ENCODE assay signal across 8 cellular contexts in the genomic region with DNA sequence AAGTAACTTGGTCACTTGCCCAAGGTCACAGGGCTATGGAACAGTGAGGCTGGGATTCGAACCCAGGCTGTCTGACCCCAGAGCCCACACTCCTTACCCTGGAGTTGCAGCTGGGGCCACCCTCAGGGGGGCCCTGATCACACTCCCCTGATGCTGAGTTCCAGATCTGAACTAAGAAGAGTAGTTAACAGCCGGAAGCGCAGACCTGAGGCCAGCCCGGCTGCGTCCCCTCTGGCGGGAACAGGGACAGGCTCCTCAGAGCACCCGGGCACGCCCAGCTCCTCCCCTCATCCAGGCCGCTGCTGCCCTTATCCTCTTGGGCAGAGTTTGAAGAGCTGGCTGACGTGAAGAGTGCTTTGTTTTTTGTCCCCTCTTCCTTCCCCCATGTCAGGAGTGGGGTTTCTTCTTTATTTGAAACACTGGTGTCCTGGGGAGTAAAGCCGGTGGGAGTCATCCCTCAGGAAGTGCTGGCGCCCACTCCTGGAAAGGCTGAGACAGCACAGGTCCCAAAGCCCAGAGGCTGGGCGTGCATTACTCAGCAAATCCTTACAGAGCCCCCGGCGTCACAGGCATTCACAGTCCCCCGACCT. TPM values are rescaled to one million over a fixed set of nuclear protein-coding genes. Genes with fewer than 3 reads are reported as not detected.
DNase-seq lines count a peak whose midpoint lies in the region; ATAC-seq, FAIRE-seq and TF ChIP-seq lines count a peak whose summit lies in the region.

No MANE protein-coding gene starts in this region.

- H3K9me3 Mint-ChIP-seq in dendritic cell treated with granulocyte-macrophage colony-stimulating factor and Interleukin-4, amounts not matched to agents 40 ng/mL and 50 ng/mL, for 4 days, result no peaks in the 10 kb centered on the region

- peaks cover 74% of the 10 kb centered on the region for H3K36me3 Mint-ChIP-seq in dendritic cell treated with granulocyte-macrophage colony-stimulating factor and Interleukin-4, amounts not matched to agents 40 ng/mL and 50 ng/mL, for 4 days (ENCODE audit: low read depth)

- TF ChIP-seq RAD21 in HepG2 (CRISPR knock-in tag; IDR thresholded peaks at IDR 0.05), result 0 out of 2 replicates have a peak, but pooled peaks have one; percentile 62

- FAIRE-seq in HepG2 (lab: Jason Lieb, UNC), result peak; percentile 64

- no TSS peak for BruUV-seq in HepG2 (replicated peaks; lab: Mats Ljungman, UMichigan)

- H3K4me1 Mint-ChIP-seq in dendritic cell treated with granulocyte-macrophage colony-stimulating factor and Interleukin-4, amounts not matched to agents 40 ng/mL and 50 ng/mL, for 4 days (ENCODE audit: low read depth), result peaks cover 95% of the 10 kb centered on the region

- H3K27me3 ChIP-seq in HepG2 (ENCODE audit: control insufficient read depth in 1 of 2, insufficient read depth in 2 of 2, low read length in 2 of 2), result no peaks in the 10 kb centered on the region

- intact Hi-C loops in dendritic cell treated with granulocyte-macrophage colony-stimulating factor and Interleukin-4, amounts not matched to agents 40 ng/mL and 50 ng/mL, for 4 days (cut with micrococcal nuclease), result loop anchor here (1.0 kb wide), 2 partner anchors 10 to 17 kb away; a partner anchor contains a TSS
- intact Hi-C loops in HepG2 (cut with micrococcal nuclease; ENCODE audit: unreplicated experiment), result loop anchor here (1.0 kb wide), 1 partner anchor 15 kb away; no protein-coding TSS in a partner anchor

- CTCF ChIA-PET in HepG2 (lab: Yijun Ruan, JAX; ENCODE audit: low intra/inter-chr PET ratio, low total read pairs), result interaction anchor here (1.3 to 1.7 kb wide), 3 partner anchors 15 to 93 kb away, joined by 3 to 11 read pairs (median 5); a partner anchor contains a TSS

- no peaks in the 10 kb centered on the region for H4K20me1 ChIP-seq in HepG2 (ENCODE audit: insufficient read depth, low read length)

- TF ChIP-seq EP300 in HepG2 (IDR thresholded peaks at IDR 0.05; ENCODE audit: low read depth in 2 of 2, low read length in 2 of 2) (no peak), HepG2 (CRISPR knock-in tag; IDR thresholded peaks at IDR 0.05; ENCODE audit: borderline replicate concordance) (no peak)

- TF ChIP-seq CTCF in NB4 (IDR thresholded peaks at IDR 0.05; ENCODE audit: low read depth, low read length), result peak; percentile 47
- TF ChIP-seq CTCF in HepG2 (CRISPR knock-in tag; IDR thresholded peaks at IDR 0.05), result peak; percentile 81

- peak overlapping the region; percentile 77 for H3K9ac ChIP-seq in HepG2 (ENCODE audit: insufficient read depth, low read depth, low read length)

- TF ChIP-seq POLR2A in NB4 (IDR thresholded peaks at IDR 0.05; ENCODE audit: extremely low read depth, insufficient read length), result peak; percentile 18
- 0 out of 4 replicates have a peak, but pooled peaks of 1 of the 2 experiments have one; percentile 46 for TF ChIP-seq POLR2A in HepG2 (IDR thresholded peaks at IDR 0.05; ENCODE audit: insufficient read depth in 1 of 2, low read depth in 2 of 2, low read length in 2 of 2)

- H3K9me3 ChIP-seq in HepG2 (ENCODE audit: low read length), result no peaks in the 10 kb centered on the region

- peak; percentile 84 for DNase-seq in activated effector memory CD4-positive, alpha-beta T cell treated with anti-CD3 and anti-CD28 coated beads, Interleukin-2, amount 50 U/mL, for 16 hours
- no peak for DNase-seq in activated effector memory CD4-positive, alpha-beta T cell treated with Interleukin-2 at 50 U/mL for 16 hours
- DNase-seq in NB4 (ENCODE audit: low read depth) (peak; percentile 89), HepG2 (ENCODE audit: low spot score) (peak; percentile 81)
- peak; percentile 61 for DNase-seq in stimulated activated naive CD4-positive, alpha-beta T cell treated with Interleukin-2 at 50 U/mL for 16 hours (lab: John Stamatoyannopoulos, UW)

- peak overlapping the region; percentile 93 for H3K27ac Mint-ChIP-seq in dendritic cell treated with granulocyte-macrophage colony-stimulating factor and Interleukin-4, amounts not matched to agents 40 ng/mL and 50 ng/mL, for 4 days

- peaks cover 8 to 16% of the 10 kb centered on the region in 2 experiments for H3K36me3 ChIP-seq in HepG2 (replicated peaks in 1 of 2; ENCODE audit: control insufficient read depth in 1 of 2, insufficient read depth in 2 of 2, low read length in 2 of 2)

- in situ Hi-C loops in HepG2 (cut with HindIII; ENCODE audit: extremely low pct_ligation_motif_present, low pct_unique_long_range_greater_than_20kb), result no loop called here

- peak overlapping the region; percentile 76 for H3K27ac ChIP-seq in HepG2 (ENCODE audit: extremely low read length, insufficient read depth, low read length)

- peak; percentile 72 for ATAC-seq in SK-N-SH treated with all-trans-retinoic acid at 6 μM for 48 hours
- peak; percentile 85 for ATAC-seq in HepG2
- no peak for ATAC-seq in HG02588 (IDR thresholded peaks at IDR 0.05; ENCODE audit: unreplicated experiment)

- H2AFZ ChIP-seq in HepG2 (ENCODE audit: low read length), result peak overlapping the region; percentile 94

- H3K4me1 ChIP-seq in HepG2 (ENCODE audit: insufficient read depth, low read length), result peaks cover 39% of the 10 kb centered on the region

- POLR2A ChIA-PET in HepG2 (lab: Yijun Ruan, JAX), result interaction anchor here (0.7 to 8.0 kb wide), 12 partner anchors 16 to 146 kb away, joined by 3 to 180 read pairs (median 4); a partner anchor contains a TSS

- no peaks in the 10 kb centered on the region for H3K27me3 Mint-ChIP-seq in dendritic cell treated with granulocyte-macrophage colony-stimulating factor and Interleukin-4, amounts not matched to agents 40 ng/mL and 50 ng/mL, for 4 days

- WGBS in HepG2 (ENCODE audit: low lambda C conversion rate), result 0% methylated on average over 9 of the region's 16 CpGs

- H3K4me3 ChIP-seq in NB4 (ENCODE audit: low read depth, low read length) (peak overlapping the region; percentile 44), HepG2 (replicated peaks in 1 of 3; ENCODE audit: insufficient read depth in 1 of 3, low read depth in 2 of 3, low read length in 3 of 3) (peak overlapping the region; percentile 41 to 74 (median 54); a peak in 5 of 6 replicates)

- peak overlapping the region; percentile 94 for H3K4me2 ChIP-seq in HepG2 (ENCODE audit: low read depth, low read length)

- peak overlapping the region; percentile 37 for H3K4me3 Mint-ChIP-seq in dendritic cell treated with granulocyte-macrophage colony-stimulating factor and Interleukin-4, amounts not matched to agents 40 ng/mL and 50 ng/mL, for 4 days

- H3K79me2 ChIP-seq in HepG2 (ENCODE audit: insufficient read depth, low read length), result no peaks in the 10 kb centered on the region

RNA-seq across cellular contexts. Expression of a gene that starts 8.7 kb away (rescaled TPM):
- total RNA-seq in HepG2 (2016; rRNA removed; fragmentation: Illumina TruSeq; extraction: Trizol), result 291 and 394 TPM in 2 replicates
- total RNA-seq in HepG2 (2016; cell fraction: cytosol; rRNA removed; fragmentation: Illumina TruSeq; extraction: Trizol; ENCODE audit: low read depth), result 224 and 243 TPM in 2 replicates
- total RNA-seq in HepG2 (2016; cell fraction: insoluble cytoplasmic fraction; rRNA removed; fragmentation: Illumina TruSeq; extraction: Trizol), result 284 and 404 TPM in 2 replicates
- total RNA-seq in HepG2 (2016; cell fraction: membrane; rRNA removed; fragmentation: Illumina TruSeq; extraction: Trizol), result 358 and 365 TPM in 2 replicates
- total RNA-seq in HepG2 (2016; cell fraction: nucleus; rRNA removed; fragmentation: Illumina TruSeq; extraction: Trizol), result 232 and 256 TPM in 2 replicates
- polyA plus RNA-seq in HepG2 (2011; rRNA removed), result 425 and 468 TPM in 2 replicates
- 471 and 553 TPM in 2 replicates for polyA plus RNA-seq in HepG2 (2011; cell fraction: cytosol; rRNA removed)
- polyA plus RNA-seq in HepG2 (2011; cell fraction: nucleus; rRNA removed), result 362 and 507 TPM in 2 replicates
- polyA plus RNA-seq in HepG2 (2012), result 214 and 248 TPM in 2 replicates
- polyA plus RNA-seq in HepG2 (2016; cell fraction: cytosol; fragmentation: Illumina TruSeq; extraction: Trizol; ENCODE audit: low read depth), result 212 and 232 TPM in 2 replicates
- polyA plus RNA-seq in HepG2 (2016; cell fraction: insoluble cytoplasmic fraction; fragmentation: Illumina TruSeq; extraction: Trizol; ENCODE audit: low read depth), result 290 and 308 TPM in 2 replicates
- 313 and 326 TPM in 2 replicates for polyA plus RNA-seq in HepG2 (2016; cell fraction: membrane; fragmentation: Illumina TruSeq; extraction: Trizol; ENCODE audit: low read depth)
- polyA plus RNA-seq in HepG2 (2016; cell fraction: nucleus; fragmentation: Illumina TruSeq; extraction: Trizol; ENCODE audit: insufficient read depth, low read depth), result 428 and 438 TPM in 2 replicates
- 299 and 308 TPM in 2 replicates for polyA minus RNA-seq in HepG2 (2011; rRNA and poly(A)+ RNA removed; ENCODE audit: low replicate concordance)
- 80.4 and 95.3 TPM in 2 replicates for polyA minus RNA-seq in HepG2 (2011; cell fraction: cytosol; rRNA and poly(A)+ RNA removed)
- 135 and 142 TPM in 2 replicates for polyA minus RNA-seq in HepG2 (2011; cell fraction: nucleus; rRNA and poly(A)+ RNA removed)

RNA-seq across cellular contexts. Expression of a gene that starts 8.9 kb away (rescaled TPM):
- total RNA-seq in HepG2 (2016; rRNA removed; fragmentation: Illumina TruSeq; extraction: Trizol), result 130 and 190 TPM in 2 replicates
- total RNA-seq in HepG2 (2016; cell fraction: cytosol; rRNA removed; fragmentation: Illumina TruSeq; extraction: Trizol; ENCODE audit: low read depth), result 38.0 and 40.3 TPM in 2 replicates
- total RNA-seq in HepG2 (2016; cell fraction: insoluble cytoplasmic fraction; rRNA removed; fragmentation: Illumina TruSeq; extraction: Trizol), result 130 and 206 TPM in 2 replicates
- 62.9 and 63.2 TPM in 2 replicates for total RNA-seq in HepG2 (2016; cell fraction: membrane; rRNA removed; fragmentation: Illumina TruSeq; extraction: Trizol)
- 52.9 and 57.8 TPM in 2 replicates for total RNA-seq in HepG2 (2016; cell fraction: nucleus; rRNA removed; fragmentation: Illumina TruSeq; extraction: Trizol)
- 57.7 and 76.3 TPM in 2 replicates for polyA plus RNA-seq in HepG2 (2011; rRNA removed)
- polyA plus RNA-seq in HepG2 (2011; cell fraction: cytosol; rRNA removed), result 64.6 and 65.8 TPM in 2 replicates
- 29.6 and 30.6 TPM in 2 replicates for polyA plus RNA-seq in HepG2 (2011; cell fraction: nucleus; rRNA removed)
- 77.8 and 90.4 TPM in 2 replicates for polyA plus RNA-seq in HepG2 (2012)
- 33.8 and 36.4 TPM in 2 replicates for polyA plus RNA-seq in HepG2 (2016; cell fraction: cytosol; fragmentation: Illumina TruSeq; extraction: Trizol; ENCODE audit: low read depth)
- 134 and 149 TPM in 2 replicates for polyA plus RNA-seq in HepG2 (2016; cell fraction: insoluble cytoplasmic fraction; fragmentation: Illumina TruSeq; extraction: Trizol; ENCODE audit: low read depth)
- polyA plus RNA-seq in HepG2 (2016; cell fraction: membrane; fragmentation: Illumina TruSeq; extraction: Trizol; ENCODE audit: low read depth), result 37.6 and 40.6 TPM in 2 replicates
- polyA plus RNA-seq in HepG2 (2016; cell fraction: nucleus; fragmentation: Illumina TruSeq; extraction: Trizol; ENCODE audit: insufficient read depth, low read depth), result 54.7 and 59.5 TPM in 2 replicates
- polyA minus RNA-seq in HepG2 (2011; rRNA and poly(A)+ RNA removed; ENCODE audit: low replicate concordance), result 28.0 and 64.6 TPM in 2 replicates
- polyA minus RNA-seq in HepG2 (2011; cell fraction: cytosol; rRNA and poly(A)+ RNA removed), result 16.4 and 18.5 TPM in 2 replicates
- polyA minus RNA-seq in HepG2 (2011; cell fraction: nucleus; rRNA and poly(A)+ RNA removed), result 29.6 and 33.3 TPM in 2 replicates

RNA-seq across cellular contexts. Expression of a gene that starts 10.6 kb away (rescaled TPM):
- total RNA-seq in HepG2 (2016; rRNA removed; fragmentation: Illumina TruSeq; extraction: Trizol), result 9.5 and 10.6 TPM in 2 replicates
- 2.7 and 2.8 TPM in 2 replicates for total RNA-seq in HepG2 (2016; cell fraction: cytosol; rRNA removed; fragmentation: Illumina TruSeq; extraction: Trizol; ENCODE audit: low read depth)
- 9.8 and 10.6 TPM in 2 replicates for total RNA-seq in HepG2 (2016; cell fraction: insoluble cytoplasmic fraction; rRNA removed; fragmentation: Illumina TruSeq; extraction: Trizol)
- 5.0 and 5.3 TPM in 2 replicates for total RNA-seq in HepG2 (2016; cell fraction: membrane; rRNA removed; fragmentation: Illumina TruSeq; extraction: Trizol)
- 6.1 and 6.3 TPM in 2 replicates for total RNA-seq in HepG2 (2016; cell fraction: nucleus; rRNA removed; fragmentation: Illumina TruSeq; extraction: Trizol)
- 9.1 and 10.5 TPM in 2 replicates for polyA plus RNA-seq in HepG2 (2011; rRNA removed)
- polyA plus RNA-seq in HepG2 (2011; cell fraction: cytosol; rRNA removed), result 8.0 and 10.7 TPM in 2 replicates
- polyA plus RNA-seq in HepG2 (2011; cell fraction: nucleus; rRNA removed), result 13.2 and 17.8 TPM in 2 replicates
- 9.0 and 12.4 TPM in 2 replicates for polyA plus RNA-seq in HepG2 (2012)
- 1.6 and 1.7 TPM in 2 replicates for polyA plus RNA-seq in HepG2 (2016; cell fraction: cytosol; fragmentation: Illumina TruSeq; extraction: Trizol; ENCODE audit: low read depth)
- polyA plus RNA-seq in HepG2 (2016; cell fraction: insoluble cytoplasmic fraction; fragmentation: Illumina TruSeq; extraction: Trizol; ENCODE audit: low read depth), result 8.9 and 12.5 TPM in 2 replicates
- polyA plus RNA-seq in HepG2 (2016; cell fraction: membrane; fragmentation: Illumina TruSeq; extraction: Trizol; ENCODE audit: low read depth), result 3.1 and 4.4 TPM in 2 replicates
- 17.8 and 18.0 TPM in 2 replicates for polyA plus RNA-seq in HepG2 (2016; cell fraction: nucleus; fragmentation: Illumina TruSeq; extraction: Trizol; ENCODE audit: insufficient read depth, low read depth)
- 14.7 and 22.7 TPM in 2 replicates for polyA minus RNA-seq in HepG2 (2011; rRNA and poly(A)+ RNA removed; ENCODE audit: low replicate concordance)
- 10.0 and 10.3 TPM in 2 replicates for polyA minus RNA-seq in HepG2 (2011; cell fraction: cytosol; rRNA and poly(A)+ RNA removed)
- 4.1 and 4.2 TPM in 2 replicates for polyA minus RNA-seq in HepG2 (2011; cell fraction: nucleus; rRNA and poly(A)+ RNA removed)

RNA-seq across cellular contexts. Expression of a gene that starts 18.0 kb away (rescaled TPM):
- total RNA-seq in HepG2 (2016; rRNA removed; fragmentation: Illumina TruSeq; extraction: Trizol), result 84.0 and 89.7 TPM in 2 replicates
- total RNA-seq in HepG2 (2016; cell fraction: cytosol; rRNA removed; fragmentation: Illumina TruSeq; extraction: Trizol; ENCODE audit: low read depth), result 98.3 and 102 TPM in 2 replicates
- 84.2 and 105 TPM in 2 replicates for total RNA-seq in HepG2 (2016; cell fraction: insoluble cytoplasmic fraction; rRNA removed; fragmentation: Illumina TruSeq; extraction: Trizol)
- 106 and 113 TPM in 2 replicates for total RNA-seq in HepG2 (2016; cell fraction: membrane; rRNA removed; fragmentation: Illumina TruSeq; extraction: Trizol)
- total RNA-seq in HepG2 (2016; cell fraction: nucleus; rRNA removed; fragmentation: Illumina TruSeq; extraction: Trizol), result 42.1 and 43.4 TPM in 2 replicates
- 287 and 302 TPM in 2 replicates for polyA plus RNA-seq in HepG2 (2011; rRNA removed)
- polyA plus RNA-seq in HepG2 (2011; cell fraction: cytosol; rRNA removed), result 405 and 458 TPM in 2 replicates
- polyA plus RNA-seq in HepG2 (2011; cell fraction: nucleus; rRNA removed), result 151 and 164 TPM in 2 replicates
- polyA plus RNA-seq in HepG2 (2012), result 75.2 and 129 TPM in 2 replicates
- 86.1 and 87.7 TPM in 2 replicates for polyA plus RNA-seq in HepG2 (2016; cell fraction: cytosol; fragmentation: Illumina TruSeq; extraction: Trizol; ENCODE audit: low read depth)
- 98.5 and 104 TPM in 2 replicates for polyA plus RNA-seq in HepG2 (2016; cell fraction: insoluble cytoplasmic fraction; fragmentation: Illumina TruSeq; extraction: Trizol; ENCODE audit: low read depth)
- 96.1 and 98.2 TPM in 2 replicates for polyA plus RNA-seq in HepG2 (2016; cell fraction: membrane; fragmentation: Illumina TruSeq; extraction: Trizol; ENCODE audit: low read depth)
- 57.2 and 57.4 TPM in 2 replicates for polyA plus RNA-seq in HepG2 (2016; cell fraction: nucleus; fragmentation: Illumina TruSeq; extraction: Trizol; ENCODE audit: insufficient read depth, low read depth)
- 93.0 and 145 TPM in 2 replicates for polyA minus RNA-seq in HepG2 (2011; rRNA and poly(A)+ RNA removed; ENCODE audit: low replicate concordance)
- polyA minus RNA-seq in HepG2 (2011; cell fraction: cytosol; rRNA and poly(A)+ RNA removed), result 36.8 and 41.7 TPM in 2 replicates
- polyA minus RNA-seq in HepG2 (2011; cell fraction: nucleus; rRNA and poly(A)+ RNA removed), result 37.5 and 38.8 TPM in 2 replicates

RNA-seq across cellular contexts. Expression of a gene that starts 18.2 kb away (rescaled TPM):
- not detected in 2 replicates for total RNA-seq in HepG2 (2016; rRNA removed; fragmentation: Illumina TruSeq; extraction: Trizol)
- not detected in 2 replicates for total RNA-seq in HepG2 (2016; cell fraction: cytosol; rRNA removed; fragmentation: Illumina TruSeq; extraction: Trizol; ENCODE audit: low read depth)
- total RNA-seq in HepG2 (2016; cell fraction: insoluble cytoplasmic fraction; rRNA removed; fragmentation: Illumina TruSeq; extraction: Trizol), result not detected in 2 replicates
- not detected in 2 replicates for total RNA-seq in HepG2 (2016; cell fraction: membrane; rRNA removed; fragmentation: Illumina TruSeq; extraction: Trizol)
- total RNA-seq in HepG2 (2016; cell fraction: nucleus; rRNA removed; fragmentation: Illumina TruSeq; extraction: Trizol), result not detected in 2 replicates
- polyA plus RNA-seq in HepG2 (2011; rRNA removed), result not detected in 2 replicates
- polyA plus RNA-seq in HepG2 (2011; cell fraction: cytosol; rRNA removed), result not detected in 2 replicates
- not detected in 2 replicates for polyA plus RNA-seq in HepG2 (2011; cell fraction: nucleus; rRNA removed)
- polyA plus RNA-seq in HepG2 (2012), result not detected in 2 replicates
- polyA plus RNA-seq in HepG2 (2016; cell fraction: cytosol; fragmentation: Illumina TruSeq; extraction: Trizol; ENCODE audit: low read depth), result not detected in 2 replicates
- not detected in 2 replicates for polyA plus RNA-seq in HepG2 (2016; cell fraction: insoluble cytoplasmic fraction; fragmentation: Illumina TruSeq; extraction: Trizol; ENCODE audit: low read depth)
- polyA plus RNA-seq in HepG2 (2016; cell fraction: membrane; fragmentation: Illumina TruSeq; extraction: Trizol; ENCODE audit: low read depth), result not detected in 2 replicates
- not detected in 2 replicates for polyA plus RNA-seq in HepG2 (2016; cell fraction: nucleus; fragmentation: Illumina TruSeq; extraction: Trizol; ENCODE audit: insufficient read depth, low read depth)
- not detected in 2 replicates for polyA minus RNA-seq in HepG2 (2011; rRNA and poly(A)+ RNA removed; ENCODE audit: low replicate concordance)
- not detected in 2 replicates for polyA minus RNA-seq in HepG2 (2011; cell fraction: cytosol; rRNA and poly(A)+ RNA removed)
- polyA minus RNA-seq in HepG2 (2011; cell fraction: nucleus; rRNA and poly(A)+ RNA removed), result not detected in 2 replicates
